1 cellular context compared by ENCODE assay signal in the genomic region with DNA sequence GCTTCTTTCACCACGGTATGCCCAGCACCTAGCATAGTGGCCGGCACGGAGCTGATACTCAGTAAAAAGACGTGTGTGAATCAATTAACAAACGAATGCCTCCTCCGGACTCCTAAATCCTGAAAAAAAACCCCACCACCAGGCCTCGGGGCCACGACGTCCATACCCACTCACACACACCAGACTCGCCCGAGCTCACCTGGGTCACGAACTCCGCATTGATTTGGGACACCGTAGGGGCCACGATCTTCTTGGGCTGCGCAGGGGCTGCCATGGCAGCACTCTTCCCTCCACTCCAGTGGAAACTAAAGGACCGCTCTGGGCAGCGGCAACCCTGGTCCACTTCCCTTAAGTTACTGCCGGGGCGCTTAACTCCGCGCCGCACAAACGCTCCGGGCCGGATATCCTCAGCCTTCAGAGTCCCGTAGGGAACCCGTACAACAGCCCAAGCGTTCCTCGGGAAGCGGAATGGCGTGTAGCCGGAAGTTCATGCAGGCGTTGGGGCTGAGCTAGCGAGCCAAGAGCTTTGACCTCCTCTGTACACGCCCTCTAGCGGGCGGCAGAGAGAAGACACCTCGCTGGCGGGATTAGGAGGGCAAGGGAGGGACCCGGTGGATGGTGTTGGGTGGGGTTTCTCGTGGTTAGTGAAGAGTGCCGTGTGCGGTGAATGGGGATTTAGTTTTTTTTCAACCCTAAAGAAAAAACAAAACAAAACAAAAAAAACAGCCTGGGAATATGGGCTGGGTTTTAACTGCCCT.
TF ChIP-seq lines count a peak whose summit lies in the region.

Gene AQR (minus strand): TSS at position 403 of the 758 bp plus-strand sequence. CDS start 129 bp downstream, at position 274.

TF ChIP-seq in HCT116, 20 proteins besides CTCF, POLR2A, EP300 and RAD21 (continued from another document):
- TF ChIP-seq MAX (IDR thresholded peaks at IDR 0.05) (peak; percentile 72), EGR1 (IDR thresholded peaks at IDR 0.05; ENCODE audit: low read depth) (0 out of 2 replicates have a peak, but pooled peaks have one; percentile 30), SP1 (IDR thresholded peaks at IDR 0.05; ENCODE audit: low read depth) (peak; percentile 58), ELF1 (IDR thresholded peaks at IDR 0.05; ENCODE audit: borderline replicate concordance, low read depth) (peak; percentile 71)
